In the genomic region with DNA sequence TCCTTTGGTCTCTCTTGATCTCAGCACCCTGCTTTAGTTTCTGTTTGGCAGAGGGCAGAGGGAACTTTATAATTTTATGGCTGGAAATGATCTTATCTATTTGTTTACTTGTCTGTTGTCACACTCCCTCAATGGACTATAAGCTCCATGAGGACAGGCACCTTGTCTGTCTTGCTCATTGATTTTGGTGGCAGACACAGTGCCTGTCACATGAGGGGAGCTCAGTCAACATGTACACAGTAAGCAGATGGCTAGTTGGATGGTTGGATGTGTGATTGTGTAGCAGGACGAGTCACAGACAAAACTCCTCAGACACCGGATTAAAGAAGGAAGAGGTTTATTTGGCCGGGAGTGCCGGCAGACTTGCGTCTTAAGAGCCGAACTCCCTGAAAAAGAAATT, we compare ENCODE assay signal across 8 cellular contexts.
"Had no signal": no experiment of that assay in that cellular context is flagged by ENCODE, and none has a peak within 500 bp of the region (broad histone marks: within the 10 kb centered on the region; RNA-seq: fewer than 3 reads in every experiment).

No MANE protein-coding gene starts in this region.

- DNase-seq: H9, HCEC 1CT, HFFc6, IMR-90, KBM-7 had no signal

- H3K27ac ChIP-seq: HL-60 had no signal

- ATAC-seq: GM23338, HepG2 had no signal

- H3K4me3 ChIP-seq: GM23338 had no signal
